In the genomic region with DNA sequence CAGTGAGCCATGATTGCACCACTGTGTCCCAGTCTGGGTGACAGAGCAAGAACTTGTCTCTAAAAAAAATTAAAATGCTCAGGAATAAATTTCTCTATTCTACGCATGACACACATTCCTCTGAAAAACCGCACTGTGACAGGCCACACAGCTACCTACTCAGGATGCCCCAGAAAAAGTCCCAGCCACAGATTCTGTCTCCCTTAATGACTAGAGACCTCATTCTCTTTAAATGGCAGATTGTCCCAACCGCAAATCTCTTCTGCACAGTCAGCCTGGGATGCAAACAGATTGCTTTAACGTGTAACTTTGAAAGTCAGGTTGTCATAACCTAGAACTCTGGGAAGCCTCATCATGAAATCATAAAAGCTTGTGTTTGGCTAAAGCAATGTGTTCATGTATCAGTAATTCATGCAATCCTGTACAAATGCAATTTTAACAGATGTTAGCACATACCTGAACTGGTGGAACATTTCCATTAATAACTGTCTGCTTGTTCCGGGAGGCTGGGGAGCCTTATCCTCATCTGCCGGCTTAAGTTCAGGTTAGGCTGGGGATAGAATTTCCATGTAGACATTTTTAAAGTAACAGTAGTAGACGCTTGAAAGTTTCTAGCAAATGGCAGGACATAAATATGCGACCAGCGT, we compare ENCODE assay signal across 17 cellular contexts. TPM values are rescaled to one million over a fixed set of nuclear protein-coding genes. Genes with fewer than 3 reads are reported as not detected.
DNase-seq lines count a peak whose midpoint lies in the region; ATAC-seq, FAIRE-seq and TF ChIP-seq lines count a peak whose summit lies in the region.
"Had no signal": no experiment of that assay in that cellular context is flagged by ENCODE, and none has a peak within 500 bp of the region (broad histone marks: within the 10 kb centered on the region; RNA-seq: fewer than 3 reads in every experiment).

No MANE protein-coding gene starts in this region.

- H3K36me3 Mint-ChIP-seq in activated CD4-positive, alpha-beta memory T cell treated with anti-CD3 and anti-CD28 coated beads for 36 hours = no peaks in the 10 kb centered on the region
- no peaks in the 10 kb centered on the region for H3K36me3 Mint-ChIP-seq in activated CD4-positive, alpha-beta memory T cell treated with anti-CD3 and anti-CD28 coated beads, Interleukin-2, amount 10 ng/mL, durations not matched to agents 7 days and 5 days (ENCODE audit: low read depth)

- intact Hi-C loops in activated CD4-positive, alpha-beta memory T cell treated with anti-CD3 and anti-CD28 coated beads for 36 hours (cut with micrococcal nuclease) = loop anchor here (2.0 to 10.0 kb wide), 4 partner anchors 80 to 1574 kb away; partner anchors contain the start of gene DNAJC1
- intact Hi-C loops in pancreas (cut with DNase I) = no loop called here

- H3K4me1 ChIP-seq in pancreas = peaks cover 0 to 15% (median 12%) of the 10 kb centered on the region in 3 donors
- H3K4me1 ChIP-seq: Caco-2 had no signal

- FAIRE-seq in pancreas (lab: Jason Lieb, UNC) = no peak
- FAIRE-seq: A204.1, K562 had no signal

- CTCF ChIA-PET in activated CD4-positive, alpha-beta memory T cell treated with anti-CD3 and anti-CD28 coated beads for 36 hours (lab: Charles Lee) = no interaction called here
- CTCF ChIA-PET in activated CD4-positive, alpha-beta memory T cell treated with anti-CD3 and anti-CD28 coated beads, Interleukin-2, amount 10 ng/mL, durations not matched to agents 7 days and 5 days (lab: Charles Lee) = interaction anchor here (0.7 to 1.2 kb wide), 4 partner anchors 16 to 1085 kb away, joined by 3 to 4 read pairs (median 3); no protein-coding TSS in a partner anchor

- no peaks in the 10 kb centered on the region for H3K4me1 Mint-ChIP-seq in activated CD4-positive, alpha-beta memory T cell treated with anti-CD3 and anti-CD28 coated beads for 36 hours (ENCODE audit: low read depth)
- H3K4me1 Mint-ChIP-seq in activated CD4-positive, alpha-beta memory T cell treated with anti-CD3 and anti-CD28 coated beads, Interleukin-2, amount 10 ng/mL, durations not matched to agents 7 days and 5 days = peaks cover 8% of the 10 kb centered on the region

- DNase-seq in activated CD4-positive, alpha-beta memory T cell treated with anti-CD3 and anti-CD28 coated beads for 36 hours = peak; percentile 25
- no peak for DNase-seq in activated CD4-positive, alpha-beta memory T cell treated with anti-CD3 and anti-CD28 coated beads, Interleukin-2, amount 10 ng/mL, durations not matched to agents 7 days and 5 days
- DNase-seq in retinal pigment epithelial cell (ENCODE audit: low read depth) (no peak), pancreas (no peak), SKM-1 treated with dmso at 0.1 percent for 144 hours (lab: John Stamatoyannopoulos, UW; ENCODE audit: unreplicated experiment) (no peak)
- no peak for DNase-seq in activated CD8-positive, alpha-beta memory T cell treated with anti-CD3 and anti-CD28 coated beads, Interleukin-2, amount 50 U/mL, for 4 hours
- DNase-seq: Caco-2, H9, NCI-H1436 treated with DMSO at 0.1 percent for 48 hours, NCI-H2081, SJCRH30 had no signal

- H3K27me3 ChIP-seq in pancreas = no peaks in the 10 kb centered on the region
- H3K27me3 ChIP-seq: SJCRH30 had no signal

- no peaks in the 10 kb centered on the region for H3K36me3 ChIP-seq in pancreas
- H3K36me3 ChIP-seq: SJCRH30 had no signal

- WGBS in pancreas, 2 donors = 73 to 80% methylated on average over 9 of the region's 9 CpGs

- no peak overlapping the region for H3K4me3 Mint-ChIP-seq in activated CD4-positive, alpha-beta memory T cell treated with anti-CD3 and anti-CD28 coated beads for 36 hours
- H3K4me3 Mint-ChIP-seq in activated CD4-positive, alpha-beta memory T cell treated with anti-CD3 and anti-CD28 coated beads, Interleukin-2, amount 10 ng/mL, durations not matched to agents 7 days and 5 days = no peak overlapping the region
- H3K4me3 Mint-ChIP-seq: H9 had no signal

- POLR2A ChIA-PET in activated CD4-positive, alpha-beta memory T cell treated with anti-CD3 and anti-CD28 coated beads for 36 hours (lab: Charles Lee) = no interaction called here
- POLR2A ChIA-PET in activated CD4-positive, alpha-beta memory T cell treated with anti-CD3 and anti-CD28 coated beads, Interleukin-2, amount 10 ng/mL, durations not matched to agents 7 days and 5 days (lab: Charles Lee) = no interaction called here

- H3K9me3 Mint-ChIP-seq in activated CD4-positive, alpha-beta memory T cell treated with anti-CD3 and anti-CD28 coated beads for 36 hours = no peaks in the 10 kb centered on the region
- no peaks in the 10 kb centered on the region for H3K9me3 Mint-ChIP-seq in activated CD4-positive, alpha-beta memory T cell treated with anti-CD3 and anti-CD28 coated beads, Interleukin-2, amount 10 ng/mL, durations not matched to agents 7 days and 5 days
- H3K9me3 Mint-ChIP-seq: H9 had no signal

- H3K27me3 Mint-ChIP-seq in activated CD4-positive, alpha-beta memory T cell treated with anti-CD3 and anti-CD28 coated beads for 36 hours = peaks cover 1% of the 10 kb centered on the region
- H3K27me3 Mint-ChIP-seq in activated CD4-positive, alpha-beta memory T cell treated with anti-CD3 and anti-CD28 coated beads, Interleukin-2, amount 10 ng/mL, durations not matched to agents 7 days and 5 days = no peaks in the 10 kb centered on the region

- H3K9me3 ChIP-seq in pancreas = no peaks in the 10 kb centered on the region
- H3K9me3 ChIP-seq: Caco-2, SJCRH30 had no signal

- TF ChIP-seq CTCF in retinal pigment epithelial cell (conservative IDR thresholded peaks at IDR 0.05; ENCODE audit: low read depth, low read length) (peak; percentile 1), pancreas (IDR thresholded peaks at IDR 0.05) (no peak)

- no peak overlapping the region for H3K27ac ChIP-seq in pancreas
- H3K27ac ChIP-seq: C4-2B, RWPE1, SJCRH30 had no signal

- no peak overlapping the region for H3K27ac Mint-ChIP-seq in activated CD4-positive, alpha-beta memory T cell treated with anti-CD3 and anti-CD28 coated beads for 36 hours
- no peak overlapping the region for H3K27ac Mint-ChIP-seq in activated CD4-positive, alpha-beta memory T cell treated with anti-CD3 and anti-CD28 coated beads, Interleukin-2, amount 10 ng/mL, durations not matched to agents 7 days and 5 days
- H3K27ac Mint-ChIP-seq: H9 had no signal

- peak; percentile 49 for ATAC-seq in GM18502 (IDR thresholded peaks at IDR 0.05; ENCODE audit: poor library complexity, unreplicated experiment)
- ATAC-seq in HG02938 (IDR thresholded peaks at IDR 0.05; ENCODE audit: unreplicated experiment) = peak; percentile 47
- ATAC-seq in pancreas = no peak

- no peak overlapping the region for H3K4me3 ChIP-seq in retinal pigment epithelial cell (ENCODE audit: low read length)
- H3K4me3 ChIP-seq in pancreas = no peak overlapping the region
- H3K4me3 ChIP-seq: K562, SJCRH30 had no signal

RNA-seq across cellular contexts. Expression of gene MSRB2, which starts 26.2 kb away (rescaled TPM):
- 10 to 100 TPM in 1 of 2 experiments, 1 to 10 TPM in 1; 9.4 to 11.1 TPM for total RNA-seq in activated CD4-positive, alpha-beta memory T cell treated with anti-CD3 and anti-CD28 coated beads for 36 hours
- total RNA-seq in activated CD4-positive, alpha-beta memory T cell treated with anti-CD3 and anti-CD28 coated beads, Interleukin-2, amount 10 ng/mL, durations not matched to agents 7 days and 5 days = 10 to 100 TPM; 11.0 to 11.7 TPM
- total RNA-seq in pancreas = 10 to 100 TPM in 1 of 6 donors, 1 to 10 TPM in 5; 2.4 to 12.4 (median 4.7) TPM
- polyA plus RNA-seq in pancreas = 10 to 100 TPM; 12.3 to 14.3 TPM

Comparison
In these comparisons a context has a peak if more than half of its experiments do, and no peak if none do; other contexts are left out.
1. ATAC-seq: peak in GM18502 (single experiment) and HG02938 (single experiment); none in pancreas (0 of 4).